In genomic region chr11:72722050-72722748, GRCh38 we compare ENCODE assay signal across 8 cellular contexts. TPM values are rescaled to one million over a fixed set of nuclear protein-coding genes. Genes with fewer than 3 reads are reported as not detected.
DNase-seq lines count a peak whose midpoint lies in the region; ATAC-seq and TF ChIP-seq lines count a peak whose summit lies in the region.

No MANE protein-coding gene starts in this region.

- H3K4me1 Mint-ChIP-seq in memory B cell, result peaks cover 67% of the 10 kb centered on the region

- H3K27ac Mint-ChIP-seq in memory B cell, result peak overlapping the region; percentile 77

- peak overlapping the region; percentile 87 for H3K27ac ChIP-seq in C4-2B

- peaks cover 14% of the 10 kb centered on the region for H3K36me3 Mint-ChIP-seq in memory B cell

- H3K9me3 Mint-ChIP-seq in memory B cell, result no peaks in the 10 kb centered on the region

- H3K27me3 Mint-ChIP-seq in memory B cell, result no peaks in the 10 kb centered on the region

- TF ChIP-seq CTCF in C4-2B (conservative IDR thresholded peaks at IDR 0.05), result no peak

- ATAC-seq in GM19324 (IDR thresholded peaks at IDR 0.05; ENCODE audit: low FRiP score, unreplicated experiment), result peak; percentile 63
- peak; percentile 46 for ATAC-seq in HG03457 (IDR thresholded peaks at IDR 0.05; ENCODE audit: unreplicated experiment)
- peak; percentile 86 for ATAC-seq in memory B cell (ENCODE audit: low read depth)

- peak; percentile 80 for DNase-seq in NCI-H69 (lab: John Stamatoyannopoulos, UW)
- peak; percentile 80 to 86 for DNase-seq in activated CD4-positive, alpha-beta T cell treated with anti-CD3 and anti-CD28 coated beads, Interleukin-2, amount 50 U/mL, for 48 hours
- peak; percentile 75 to 95 for DNase-seq in dermis microvascular lymphatic vessel endothelial cell (ENCODE audit: low read depth in 2 of 2)
- DNase-seq in memory B cell (ENCODE audit: low spot score in 2 of 2), result peak; percentile 82 to 89
- peak; percentile 67 to 70 (median 68) for DNase-seq in stimulated activated CD4-positive, alpha-beta T cell treated with anti-CD3 and anti-CD28 coated beads, TNF-alpha, amount 100 ng/mL, for 4 hours (ENCODE audit: low read depth in 3 of 3)

- peak overlapping the region; percentile 84 for H3K4me3 Mint-ChIP-seq in memory B cell

RNA-seq across cellular contexts. Expression of gene ARAP1, which starts 30.0 kb away (rescaled TPM):
- 73.7 and 88.5 TPM in 2 replicates for total RNA-seq in dermis microvascular lymphatic vessel endothelial cell

RNA-seq across cellular contexts. Expression of gene PDE2A, which starts 48.0 kb away (rescaled TPM):
- total RNA-seq in dermis microvascular lymphatic vessel endothelial cell, result 168 and 433 TPM in 2 replicates

Comparison
In these comparisons a context has a peak if more than half of its experiments do, and no peak if none do; other contexts are left out.
1. Peak in every context shown above with its lines: DNase-seq, ATAC-seq and H3K27ac ChIP-seq.